15 cellular contexts compared by ENCODE assay signal in genomic region chr6:163335671-163336545, GRCh38.
DNase-seq lines count a peak whose midpoint lies in the region; ATAC-seq, FAIRE-seq and TF ChIP-seq lines count a peak whose summit lies in the region.
"Had no signal": no experiment of that assay in that cellular context is flagged by ENCODE, and none has a peak within 500 bp of the region (broad histone marks: within the 10 kb centered on the region; RNA-seq: fewer than 3 reads in every experiment).

No MANE protein-coding gene starts in this region.

- BruUV-seq in K562 (replicated peaks; lab: Mats Ljungman, UMichigan) = no TSS peak

- peaks cover 12 to 62% of the 10 kb centered on the region in 2 experiments; a peak in 4 of 5 replicates for H3K27me3 ChIP-seq in K562 (ENCODE audit: control insufficient read depth in 2 of 2, insufficient read depth in 2 of 2, low read length in 2 of 2)
- no peaks in the 10 kb centered on the region for H3K27me3 ChIP-seq in heart right ventricle
- H3K27me3 ChIP-seq in transverse colon = no peaks in the 10 kb centered on the region

- H3K4me2 ChIP-seq in K562 (ENCODE audit: insufficient read depth, low read length) = no peak overlapping the region; the same call in 1 of the 2 replicates

- H3K79me2 ChIP-seq in K562 (ENCODE audit: control insufficient read depth, insufficient read depth, low read length) = no peaks in the 10 kb centered on the region

- peak overlapping the region in 1 of 2 experiments; percentile 21; a peak in 1 of 4 replicates for H3K9ac ChIP-seq in K562 (ENCODE audit: insufficient read depth in 1 of 2, low read depth in 2 of 2, low read length in 2 of 2)

- intact Hi-C loops in K562 (cut with micrococcal nuclease) = no loop called here
- intact Hi-C loops in heart right ventricle (cut with DNase I) = loop anchor here (1.0 to 10.0 kb wide), 10 partner anchors 76 to 769 kb away; partner anchors contain the start of gene QKI (in 6 of the 10)
- intact Hi-C loops in transverse colon (cut with DNase I; ENCODE audit: low total_unique reads) = no loop called here

- peaks cover 12% of the 10 kb centered on the region for H3K27me3 Mint-ChIP-seq in nephron (ENCODE audit: low read depth)

- CTCF ChIA-PET in K562 (lab: Yijun Ruan, JAX; ENCODE audit: low intra/inter-chr PET ratio) = no interaction called here

- H3K4me1 Mint-ChIP-seq in nephron = peaks cover 60% of the 10 kb centered on the region

- H3K27ac ChIP-seq in K562 (ENCODE audit: extremely low read depth, low read depth, low read length) = no peak overlapping the region
- peak overlapping the region; percentile 85 to 98 (median 94) for H3K27ac ChIP-seq in heart right ventricle
- H3K27ac ChIP-seq in transverse colon = peak overlapping the region; percentile 0 to 34 (median 17)

- H3K36me3 Mint-ChIP-seq in nephron (ENCODE audit: low read depth) = no peaks in the 10 kb centered on the region
- no peaks in the 10 kb centered on the region for H3K36me3 Mint-ChIP-seq in activated naive CD4-positive, alpha-beta T cell treated with anti-CD3 and anti-CD28 coated beads, Interleukin-2, amount 50 U/mL, for 72 hours

- no peak for TF ChIP-seq RAD21 in K562 (CRISPR knock-in tag; conservative IDR thresholded peaks at IDR 0.05 in 1 of 2, IDR thresholded peaks at IDR 0.05 in 1 of 2)

- in situ Hi-C loops in K562 (cut with MboI) = no loop called here
- in situ Hi-C loops in transverse colon (cut with MboI; ENCODE audit: low pct_ligation_motif_present in 1 of 4, low pct_unique_long_range_greater_than_20kb in 1 of 4, low sequenced_read_pairs in 3 of 4) = no loop called here

- no peak for FAIRE-seq in K562 (lab: Jason Lieb, UNC)

- H3K9me1 ChIP-seq in K562 (ENCODE audit: control insufficient read depth, insufficient read depth, low read length) = no peaks in the 10 kb centered on the region

- TF ChIP-seq POLR2A in K562 (conservative IDR thresholded peaks at IDR 0.05) = no peak
- TF ChIP-seq POLR2A in transverse colon (IDR thresholded peaks at IDR 0.05) = no peak

- WGBS in K562 (ENCODE audit: insufficient coverage, low coverage, missing lambda C conversion rate) = 16% methylated on average over 29 of the region's 29 CpGs
- WGBS in heart right ventricle, 2 donors = 18 to 19% methylated on average over 29 of the region's 29 CpGs
- WGBS in transverse colon (ENCODE audit: low coverage in 1 of 2), 2 donors = 67% methylated on average over 1 to 28 of the region's 29 CpGs

- H4K20me1 ChIP-seq in K562 (replicated peaks; ENCODE audit: control insufficient read depth, insufficient read depth, low read length) = no peaks in the 10 kb centered on the region; the same call in 1 of the 2 replicates

- peak overlapping the region; percentile 23 to 81 (median 75) for H3K27ac Mint-ChIP-seq in nephron
- peak overlapping the region in 1 of 2 donors; percentile 29 for H3K27ac Mint-ChIP-seq in activated naive CD4-positive, alpha-beta T cell treated with anti-CD3 and anti-CD28 coated beads, Interleukin-2, amount 50 U/mL, for 72 hours

- TF ChIP-seq CTCF in K562 (IDR thresholded peaks at IDR 0.05 in 2 of 3, conservative IDR thresholded peaks at IDR 0.05 in 1 of 3; ENCODE audit: insufficient read depth in 2 of 3, low read depth in 1 of 3, low read length in 3 of 3) = no peak
- peak in 2 of 9 donors; percentile 11 to 22 for TF ChIP-seq CTCF in heart right ventricle (IDR thresholded peaks at IDR 0.05)
- no peak for TF ChIP-seq CTCF in nephron (IDR thresholded peaks at IDR 0.05; ENCODE audit: unreplicated experiment in 3 of 3)
- TF ChIP-seq CTCF in transverse colon (IDR thresholded peaks at IDR 0.05) = no peak

- no peak for DNase-seq in K562 (ENCODE audit: extremely low read depth in 1 of 4, low spot score in 3 of 4)
- peak; percentile 84 to 93 for DNase-seq in heart right ventricle
- no peak for DNase-seq in transverse colon
- no peak for DNase-seq in NCI-H1694 (lab: John Stamatoyannopoulos, UW)
- no peak for DNase-seq in activated naive CD4-positive, alpha-beta T cell treated with anti-CD3 and anti-CD28 coated beads, Interleukin-2, amount 50 U/mL, for 72 hours (ENCODE audit: low spot score in 2 of 2)
- DNase-seq in activated CD4-positive, alpha-beta T cell treated with anti-CD3 and anti-CD28 coated beads, Interleukin-2, amount 50 U/mL, for 48 hours = no peak
- DNase-seq in putamen (ENCODE audit: low spot score) = no peak
- DNase-seq: activated CD4-positive, CD25-positive, alpha-beta regulatory T cell treated with anti-CD3 and anti-CD28 coated beads, Interleukin-2, amount 50 U/mL, for 72 hours; Caco-2; islet precursor cell; MM.1S; NCI-H524 treated with DMSO at 0.1 percent for 48 hours; retina; SIG-M5 had no signal

- peak overlapping the region; percentile 12 to 37 (median 29) for H3K4me3 Mint-ChIP-seq in nephron

- H3K4me1 ChIP-seq in K562 (replicated peaks in 1 of 2; ENCODE audit: control insufficient read depth in 2 of 2, insufficient read depth in 2 of 2, low read length in 2 of 2) (peaks cover 5 to 9% of the 10 kb centered on the region in 2 experiments; a peak in 3 of 5 replicates), heart right ventricle (peaks cover 19 to 80% (median 63%) of the 10 kb centered on the region in 9 donors), transverse colon (peaks cover 0 to 3% (median 0%) of the 10 kb centered on the region in 4 donors)
- H3K4me1 ChIP-seq: Caco-2 had no signal

- ATAC-seq in K562 (peak; percentile 27), heart right ventricle (peak; percentile 84 to 95 (median 92))
- ATAC-seq in activated naive CD4-positive, alpha-beta T cell treated with anti-CD3 and anti-CD28 coated beads, Interleukin-2, amount 50 U/mL, for 72 hours = no peak

- H3K36me3 ChIP-seq in K562 (ENCODE audit: control insufficient read depth, insufficient read depth, low read length) (no peaks in the 10 kb centered on the region), heart right ventricle (no peaks in the 10 kb centered on the region), transverse colon (no peaks in the 10 kb centered on the region)

- POLR2A ChIA-PET in K562 (lab: Yijun Ruan, JAX) = interaction anchor here (0.6 kb wide), 1 partner anchor 48 kb away, joined by 3 read pairs; no protein-coding TSS in a partner anchor

- no peak overlapping the region; the same call in 1 of the 2 replicates for H2AFZ ChIP-seq in K562 (ENCODE audit: low read depth, low read length)

- TF ChIP-seq EP300 in K562 (IDR thresholded peaks at IDR 0.05; ENCODE audit: low read length) = no peak
- TF ChIP-seq EP300 in transverse colon (IDR thresholded peaks at IDR 0.05; ENCODE audit: low read depth) = no peak

- H3K9me3 ChIP-seq in K562 (replicated peaks; ENCODE audit: control insufficient read depth, insufficient read depth, low read depth, low read length) (no peaks in the 10 kb centered on the region), heart right ventricle (no peaks in the 10 kb centered on the region), transverse colon (no peaks in the 10 kb centered on the region)
- H3K9me3 ChIP-seq: Caco-2 had no signal

- no peaks in the 10 kb centered on the region for H3K9me3 Mint-ChIP-seq in nephron
- no peaks in the 10 kb centered on the region for H3K9me3 Mint-ChIP-seq in activated naive CD4-positive, alpha-beta T cell treated with anti-CD3 and anti-CD28 coated beads, Interleukin-2, amount 50 U/mL, for 72 hours

- H3K4me3 ChIP-seq in K562 (no peak overlapping the region), heart right ventricle (peak overlapping the region in 3 of 10 donors; percentile 3 to 14 (median 5)), transverse colon (no peak overlapping the region)

TF ChIP-seq in K562, 482 proteins besides CTCF, POLR2A, EP300 and RAD21:
- TF ChIP-seq ZFX (CRISPR knock-in tag; IDR thresholded peaks at IDR 0.05) = peak; percentile 37
- no peak for TF ChIP-seq ETV5 (CRISPR knock-in tag; IDR thresholded peaks at IDR 0.05; ENCODE audit: low read depth)
- no peak for TF ChIP-seq SFPQ (IDR thresholded peaks at IDR 0.05; ENCODE audit: low read depth, low read length)

Comparison
In these comparisons a context has a peak if more than half of its experiments do, and no peak if none do; other contexts are left out.
1. ATAC-seq: peak in K562 (single experiment) and heart right ventricle (8 of 8); none in activated naive CD4-positive, alpha-beta T cell treated with anti-CD3 and anti-CD28 coated beads, Interleukin-2, amount 50 U/mL, for 72 hours (0 of 2).
2. DNase-seq: peak in heart right ventricle (2 of 2); none in K562 (0 of 4), transverse colon (single experiment), NCI-H1694 (single experiment), activated naive CD4-positive, alpha-beta T cell treated with anti-CD3 and anti-CD28 coated beads, Interleukin-2, amount 50 U/mL, for 72 hours (0 of 2), activated CD4-positive, alpha-beta T cell treated with anti-CD3 and anti-CD28 coated beads, Interleukin-2, amount 50 U/mL, for 48 hours (0 of 2) and putamen (single experiment).
3. intact Hi-C loops: an anchor here in heart right ventricle (1.0 to 10.0 kb wide); none called in K562 and transverse colon.